Comparison of ENCODE assay signal across 8 cellular contexts in genomic region chr12:576613-577110, GRCh38.
DNase-seq lines count a peak whose midpoint lies in the region; ATAC-seq and TF ChIP-seq lines count a peak whose summit lies in the region.

No MANE protein-coding gene starts in this region.

- intact Hi-C loops in IMR-90 (cut with micrococcal nuclease): loop anchor here (1.0 to 10.0 kb wide), 4 partner anchors 175 to 1011 kb away; no protein-coding TSS in a partner anchor

- H2BK120ac ChIP-seq in IMR-90 (ENCODE audit: low read depth, low read length): peak overlapping the region; percentile 82; the same call in 1 of the 2 replicates

- H3K9me1 ChIP-seq in IMR-90 (ENCODE audit: insufficient read depth, low read length): peaks cover 16% of the 10 kb centered on the region

- H3K4me2 ChIP-seq in BLaER1 (peak overlapping the region; percentile 77), IMR-90 (ENCODE audit: low read depth, low read length) (no peak overlapping the region)

- H4K20me1 ChIP-seq in BLaER1 (no peaks in the 10 kb centered on the region), IMR-90 (ENCODE audit: insufficient read depth, low read length) (no peaks in the 10 kb centered on the region)

- H3K27me3 Mint-ChIP-seq in nephron (ENCODE audit: low read depth): peaks cover 7% of the 10 kb centered on the region

- no TSS peak for BruUV-seq in IMR-90 (replicated peaks; lab: Mats Ljungman, UMichigan)

- no peaks in the 10 kb centered on the region for H3K27me3 ChIP-seq in BLaER1
- peaks cover 14% of the 10 kb centered on the region for H3K27me3 ChIP-seq in IMR-90 (ENCODE audit: control insufficient read depth, insufficient read depth, low read length)

- H3K36me3 ChIP-seq in BLaER1 (no peaks in the 10 kb centered on the region), IMR-90 (ENCODE audit: control insufficient read depth, insufficient read depth, low read length) (no peaks in the 10 kb centered on the region)

- no peak overlapping the region for H2BK5ac ChIP-seq in IMR-90 (ENCODE audit: low read depth, low read length, poor library complexity, severe bottlenecking)

- peak overlapping the region; percentile 77 to 85 (median 81) for H3K27ac Mint-ChIP-seq in nephron

- H3K4me1 Mint-ChIP-seq in nephron: peaks cover 63% of the 10 kb centered on the region

- CTCF ChIA-PET in IMR-90 (lab: Yijun Ruan, JAX): interaction anchor here (1.1 to 2.2 kb wide), 5 partner anchors 31 to 373 kb away, joined by 4 to 26 read pairs (median 4); partner anchors contain the start of genes RAD52 and WNK1

- H2BK15ac ChIP-seq in IMR-90 (ENCODE audit: low read depth, low read length): no peak overlapping the region

- H3K4me1 ChIP-seq in BLaER1 (peaks cover 29% of the 10 kb centered on the region), IMR-90 (ENCODE audit: control insufficient read depth, insufficient read depth, low read length) (peaks cover 9% of the 10 kb centered on the region)

- DNase-seq in IMR-90 (no peak), coronary artery (ENCODE audit: low spot score) (no peak), HCEC 1CT (no peak)
- no peak for DNase-seq in activated effector memory CD4-positive, alpha-beta T cell treated with anti-CD3 and anti-CD28 coated beads, Interleukin-2, amount 50 U/mL, for 16 hours
- DNase-seq in central memory CD4-positive, alpha-beta T cell: no peak

- peak overlapping the region; percentile 72 for H4K5ac ChIP-seq in IMR-90 (ENCODE audit: low read depth, low read length)

- H3K27ac ChIP-seq in BLaER1: peak overlapping the region; percentile 72
- H3K27ac ChIP-seq in IMR-90 (ENCODE audit: insufficient read depth, low read length): no peak overlapping the region
- H3K27ac ChIP-seq in coronary artery: peak overlapping the region; percentile 69 to 70

- H4K91ac ChIP-seq in IMR-90 (ENCODE audit: insufficient read depth, low read depth, low read length): peak overlapping the region; percentile 26; the same call in 1 of the 2 replicates

- 91% methylated on average over 6 of the region's 14 CpGs; no CpG with 5 or more reads in 1 of the 2 experiments for WGBS in IMR-90 (ENCODE audit: extremely low coverage in 2 of 2, insufficient read length in 1 of 2), 2 experiments

- ATAC-seq in IMR-90 (ENCODE audit: low read depth): no peak
- no peak for ATAC-seq in HG02610 (IDR thresholded peaks at IDR 0.05; ENCODE audit: unreplicated experiment)

- H3K9ac ChIP-seq in BLaER1: peak overlapping the region; percentile 59; the same call in 1 of the 2 replicates
- no peak overlapping the region for H3K9ac ChIP-seq in IMR-90 (ENCODE audit: low read depth, low read length)

- TF ChIP-seq POLR2A in IMR-90 (IDR thresholded peaks at IDR 0.05; ENCODE audit: low read depth, low read length): no peak

- peak overlapping the region; percentile 93 for H2AFZ ChIP-seq in IMR-90 (replicated peaks; ENCODE audit: low read length, poor library complexity)

- peak overlapping the region; percentile 51 to 99; a peak in 3 of 4 replicates for H4K8ac ChIP-seq in IMR-90 (ENCODE audit: low read depth in 2 of 2, low read length in 2 of 2)

- H3K14ac ChIP-seq in IMR-90 (replicated peaks; ENCODE audit: low read depth, low read length): no peak overlapping the region; the same call in 1 of the 2 replicates

- TF ChIP-seq CTCF in IMR-90 (conservative IDR thresholded peaks at IDR 0.05; ENCODE audit: low read depth, low read length) (no peak), coronary artery (IDR thresholded peaks at IDR 0.05) (no peak), nephron (IDR thresholded peaks at IDR 0.05; ENCODE audit: unreplicated experiment in 3 of 3) (no peak)

- H3K4ac ChIP-seq in IMR-90 (ENCODE audit: low read depth, low read length): peak overlapping the region; percentile 91

- no peak overlapping the region for H2AK5ac ChIP-seq in IMR-90 (ENCODE audit: low read depth, low read length)

- H3K56ac ChIP-seq in IMR-90 (ENCODE audit: extremely low read depth, insufficient read depth, low read length): no peak overlapping the region

- no peak for TF ChIP-seq RAD21 in IMR-90 (IDR thresholded peaks at IDR 0.05; ENCODE audit: low read length)

- H2AK9ac ChIP-seq in IMR-90 (replicated peaks; ENCODE audit: low read depth, low read length, poor library complexity): no peak overlapping the region

- no peak overlapping the region for H3K23ac ChIP-seq in IMR-90 (ENCODE audit: low read depth, low read length)

- H3K9me3 Mint-ChIP-seq in nephron: no peaks in the 10 kb centered on the region

- no peaks in the 10 kb centered on the region for H3K9me3 ChIP-seq in BLaER1
- 0 out of 2 replicates have a peak, but pooled peaks cover 2% of the 10 kb centered on the region for H3K9me3 ChIP-seq in IMR-90 (ENCODE audit: control insufficient read depth, insufficient read depth, low read length)

- H3K36me3 Mint-ChIP-seq in nephron (ENCODE audit: low read depth): no peaks in the 10 kb centered on the region

- peaks cover 0 to 9% of the 10 kb centered on the region in 2 experiments; a peak in 1 of 4 replicates for H3K79me1 ChIP-seq in IMR-90 (ENCODE audit: low read depth in 1 of 2, low read length in 2 of 2)

- POLR2A ChIA-PET in IMR-90 (lab: Charles Lee; ENCODE audit: unreplicated experiment): interaction anchor here (0.9 kb wide), 1 partner anchor 174 kb away, joined by 3 read pairs; no protein-coding TSS in a partner anchor

- dilution Hi-C loops in IMR-90 (cut with HindIII; ENCODE audit: low sequenced_read_pairs, unreplicated experiment): no loop called here

- peak overlapping the region in 2 of 3 experiments; percentile 34 to 51 for H3K4me3 Mint-ChIP-seq in nephron

- H3K4me3 ChIP-seq in BLaER1: no peak overlapping the region
- H3K4me3 ChIP-seq in IMR-90 (ENCODE audit: insufficient read depth, low read depth, low read length): no peak overlapping the region
- H3K4me3 ChIP-seq in coronary artery: peak overlapping the region; percentile 23

- in situ Hi-C loops in IMR-90 (cut with MboI; ENCODE audit: low sequenced_read_pairs): loop anchor here (5.0 to 10.0 kb wide), 3 partner anchors 176 to 1008 kb away; partner anchors contain the start of gene WNK1

- no peak overlapping the region for H2BK20ac ChIP-seq in IMR-90 (ENCODE audit: low read depth, low read length)

- no peak overlapping the region for H3K18ac ChIP-seq in IMR-90 (ENCODE audit: low read depth, low read length)

TF ChIP-seq in IMR-90, 13 proteins besides CTCF, POLR2A, EP300 and RAD21:
- TF ChIP-seq USF2 (IDR thresholded peaks at IDR 0.05; ENCODE audit: low read depth, low read length): no peak
- TF ChIP-seq MAZ (IDR thresholded peaks at IDR 0.05; ENCODE audit: borderline replicate concordance, low read depth, low read length): no peak
- TF ChIP-seq RFX5 (IDR thresholded peaks at IDR 0.05; ENCODE audit: low read depth, low read length): no peak
- no peak for TF ChIP-seq CEBPB (IDR thresholded peaks at IDR 0.05; ENCODE audit: low read depth, low read length)
- TF ChIP-seq FOS (IDR thresholded peaks at IDR 0.05; ENCODE audit: low read depth, low read length): no peak
- no peak for TF ChIP-seq SMC3 (IDR thresholded peaks at IDR 0.05; ENCODE audit: low read depth, low read length)
